ENCODE assay signal across 7 cellular contexts in genomic region chr1:233295775-233296322, GRCh38. TPM values are rescaled to one million over a fixed set of nuclear protein-coding genes. Genes with fewer than 3 reads are reported as not detected.
DNase-seq lines count a peak whose midpoint lies in the region; ATAC-seq and TF ChIP-seq lines count a peak whose summit lies in the region.

No MANE protein-coding gene starts in this region.

- H3K4me3 ChIP-seq in H7 (ENCODE audit: insufficient read depth, low read depth, low read length) (peak overlapping the region; percentile 90), fibroblast of mammary gland (ENCODE audit: control insufficient read depth, low read depth, low read length) (peak overlapping the region; percentile 81), sigmoid colon (peak overlapping the region; percentile 20 to 63 (median 46))

- H3K36me3 ChIP-seq in H7 (replicated peaks; ENCODE audit: control insufficient read depth, insufficient read depth, low read length) (no peaks in the 10 kb centered on the region), sigmoid colon (no peaks in the 10 kb centered on the region)

- no peaks in the 10 kb centered on the region for H3K9me3 ChIP-seq in sigmoid colon

- 2 to 3% methylated on average over 8 of the region's 8 CpGs for whole genome bisulfite sequencing in sigmoid colon, 2 donors

- H3K27ac ChIP-seq in sigmoid colon, result peak overlapping the region in 2 of 4 donors; percentile 18 to 61

- no peak for ATAC-seq in HG03135 (IDR thresholded peaks at IDR 0.05; ENCODE audit: unreplicated experiment)

- no peak for TF ChIP-seq POLR2A in sigmoid colon (IDR thresholded peaks at IDR 0.05)

- no peak for TF ChIP-seq CTCF in fibroblast of mammary gland (conservative IDR thresholded peaks at IDR 0.05; ENCODE audit: control insufficient read depth, insufficient read depth, low read depth, low read length)
- no peak for TF ChIP-seq CTCF in sigmoid colon (IDR thresholded peaks at IDR 0.05)

- no peak for TF ChIP-seq EP300 in sigmoid colon (IDR thresholded peaks at IDR 0.05)

- H3K4me1 ChIP-seq in sigmoid colon, result peaks cover 0 to 11% (median 9%) of the 10 kb centered on the region in 4 donors

- DNase-seq in H7 (no peak), RKO (ENCODE audit: low spot score) (peak; percentile 9), fibroblast of mammary gland (ENCODE audit: low read depth) (peak; percentile 49), sigmoid colon (no peak), 8988T (no peak), HuH-7 (ENCODE audit: low spot score) (no peak)

- intact Hi-C loops in sigmoid colon (cut with DNase I), result no loop called here

- H3K27me3 ChIP-seq in H7 (ENCODE audit: control insufficient read depth, insufficient read depth, low read length) (no peaks in the 10 kb centered on the region), sigmoid colon (peaks cover 0 to 28% (median 0%) of the 10 kb centered on the region in 3 donors)

RNA-seq across cellular contexts. Expression of gene PCNX2, which starts 0.3 kb away (rescaled TPM):
- 43.8 and 62.7 TPM in 2 replicates for total RNA-seq in H7 (2014; rRNA removed; shearing (Covaris generic))
- 10 to 100 TPM in 1 of 4 donors, 1 to 10 TPM in 3; 2.7 to 13.8 (median 7.0) TPM for total RNA-seq in sigmoid colon
- polyA plus RNA-seq in sigmoid colon, result 1 to 10 TPM; 1.8 to 5.1 (median 2.1) TPM

RNA-seq across cellular contexts. Expression of gene MAP3K21, which starts 31.7 kb away (rescaled TPM):
- 28.0 and 44.5 TPM in 2 replicates for total RNA-seq in H7 (2014; rRNA removed; shearing (Covaris generic))
- under 1 TPM; 0.33 to 0.81 (median 0.63) TPM for total RNA-seq in sigmoid colon
- polyA plus RNA-seq in sigmoid colon, result 1 to 10 TPM; 4.8 to 7.9 (median 5.4) TPM

Comparison
In these comparisons a context has a peak if more than half of its experiments do, and no peak if none do; other contexts are left out.
1. DNase-seq: peak in RKO (single experiment) and fibroblast of mammary gland (single experiment); none in H7 (single experiment), sigmoid colon (single experiment), 8988T (single experiment) and HuH-7 (single experiment).
2. RNA of gene MAP3K21, which starts 31.7 kb away (total RNA-seq): 28.0 to 44.5 TPM in H7; 0.33 to 0.81 TPM in sigmoid colon; every median in the first group is over 10 times any median in the second.
3. Peak in every context shown above with its lines, with median percentiles within 50 percentile points of each other: H3K4me3 ChIP-seq.